Comparison of ENCODE assay signal across 8 cellular contexts in the genomic region with DNA sequence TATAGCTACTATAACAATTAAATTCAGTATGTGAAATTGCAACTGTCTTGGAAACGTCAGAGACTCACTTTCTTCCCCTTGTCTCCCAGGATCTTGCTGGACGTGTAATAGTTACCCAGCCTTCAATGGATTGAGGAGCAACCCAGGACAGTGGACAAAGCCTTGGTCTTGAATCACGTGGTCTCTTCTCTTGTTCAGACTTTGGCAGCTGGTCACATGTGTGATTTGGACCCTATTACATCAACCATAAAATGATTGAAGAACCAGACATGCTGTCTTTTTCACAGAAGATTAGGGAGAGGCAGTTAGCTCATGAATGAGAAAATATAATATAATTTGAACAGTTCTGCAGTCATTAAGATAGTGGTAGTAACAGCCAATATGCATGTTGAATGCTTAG.
"Had no signal": no experiment of that assay in that cellular context is flagged by ENCODE, and none has a peak within 500 bp of the region (broad histone marks: within the 10 kb centered on the region; RNA-seq: fewer than 3 reads in every experiment).

No MANE protein-coding gene starts in this region.

- H3K4me3 ChIP-seq: GM12878 had no signal

- DNase-seq: GDM1, GF-D8 had no signal

- ATAC-seq: GM12878 had no signal

- FAIRE-seq: G401.6, GM12878, GM12891, GM12892, GM18507, GM19239 had no signal
